1 cellular context compared by ENCODE assay signal in the genomic region with DNA sequence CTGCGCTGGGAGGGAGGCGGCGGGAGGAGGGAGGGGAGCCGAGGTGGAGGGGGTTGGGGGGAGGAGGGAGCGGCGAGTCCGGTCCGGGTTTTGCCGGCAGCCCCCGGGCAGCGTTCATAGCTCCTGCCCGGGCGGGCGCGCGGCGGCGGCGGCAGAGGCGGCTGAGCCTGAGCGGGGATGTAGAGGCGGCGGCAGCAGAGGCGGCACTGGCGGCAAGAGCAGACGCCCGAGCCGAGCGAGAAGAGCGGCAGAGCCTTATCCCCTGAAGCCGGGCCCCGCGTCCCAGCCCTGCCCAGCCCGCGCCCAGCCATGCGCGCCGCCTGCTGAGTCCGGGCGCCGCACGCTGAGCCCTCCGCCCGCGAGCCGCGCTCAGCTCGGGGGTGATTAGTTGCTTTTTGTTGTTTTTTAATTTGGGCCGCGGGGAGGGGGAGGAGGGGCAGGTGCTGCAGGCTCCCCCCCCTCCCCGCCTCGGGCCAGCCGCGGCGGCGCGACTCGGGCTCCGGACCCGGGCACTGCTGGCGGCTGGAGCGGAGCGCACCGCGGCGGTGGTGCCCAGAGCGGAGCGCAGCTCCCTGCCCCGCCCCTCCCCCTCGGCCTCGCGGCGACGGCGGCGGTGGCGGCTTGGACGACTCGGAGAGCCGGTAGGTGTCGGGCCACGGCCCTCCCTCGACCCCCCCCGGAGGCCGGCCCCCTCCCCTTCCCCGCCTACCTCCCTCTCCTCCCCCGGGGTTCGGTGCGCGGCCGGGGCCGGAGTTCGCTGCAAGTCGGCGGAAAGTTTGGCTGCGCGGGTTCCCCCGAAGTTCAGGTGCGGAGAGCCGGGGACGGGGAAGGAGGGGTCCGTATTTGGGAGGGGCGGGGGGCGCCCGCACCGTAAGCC.
A peak's percentile ranks its signal among the peaks of the same experiment; 100 is the strongest.
TF ChIP-seq lines count a peak whose summit lies in the region.

TSS of gene CXXC5 (plus strand) at position 145 of the 877 bp plus-strand sequence. CDS start 32,175 bp downstream, outside the sequence.

TF ChIP-seq in K562, 482 proteins besides CTCF, POLR2A, EP300 and RAD21 (continued from another document):
- TF ChIP-seq NR3C1 (CRISPR knock-in tag; IDR thresholded peaks at IDR 0.05), result 0 out of 2 replicates have a peak, but pooled peaks have one; percentile 16
- TF ChIP-seq CHD1 (IDR thresholded peaks at IDR 0.05; ENCODE audit: low read length), result peak; percentile 61
- TF ChIP-seq, protein P1, sequence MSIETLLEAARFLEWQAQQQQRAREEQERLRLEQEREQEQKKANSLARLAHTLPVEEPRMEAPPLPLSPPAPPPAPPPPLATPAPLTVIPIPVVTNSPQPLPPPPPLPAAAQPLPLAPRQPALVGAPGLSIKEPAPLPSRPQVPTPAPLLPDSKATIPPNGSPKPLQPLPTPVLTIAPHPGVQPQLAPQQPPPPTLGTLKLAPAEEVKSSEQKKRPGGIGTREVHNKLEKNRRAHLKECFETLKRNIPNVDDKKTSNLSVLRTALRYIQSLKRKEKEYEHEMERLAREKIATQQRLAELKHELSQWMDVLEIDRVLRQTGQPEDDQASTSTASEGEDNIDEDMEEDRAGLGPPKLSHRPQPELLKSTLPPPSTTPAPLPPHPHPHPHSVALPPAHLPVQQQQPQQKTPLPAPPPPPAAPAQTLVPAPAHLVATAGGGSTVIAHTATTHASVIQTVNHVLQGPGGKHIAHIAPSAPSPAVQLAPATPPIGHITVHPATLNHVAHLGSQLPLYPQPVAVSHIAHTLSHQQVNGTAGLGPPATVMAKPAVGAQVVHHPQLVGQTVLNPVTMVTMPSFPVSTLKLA (conservative IDR thresholded peaks at IDR 0.05), result peak in 1 of 2 experiments; percentile 49; a peak in 1 of 4 replicates
- peak in 1 of 2 experiments; percentile 54; a peak in 1 of 4 replicates for TF ChIP-seq SIN3A (IDR thresholded peaks at IDR 0.05; ENCODE audit: borderline replicate concordance in 2 of 2, control insufficient read depth in 1 of 2, low read depth in 2 of 2, low read length in 2 of 2)
- TF ChIP-seq, protein P2, sequence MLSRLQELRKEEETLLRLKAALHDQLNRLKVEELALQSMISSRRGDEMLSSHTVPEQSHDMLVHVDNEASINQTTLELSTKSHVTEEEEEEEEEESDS (CRISPR knock-in tag; IDR thresholded peaks at IDR 0.05), result no peak
- peak; percentile 46 for TF ChIP-seq JUND (IDR thresholded peaks at IDR 0.05; ENCODE audit: borderline replicate concordance, low read depth, low read length)
- TF ChIP-seq JUND (tag; IDR thresholded peaks at IDR 0.05; ENCODE audit: borderline replicate concordance, low read depth, low read length), result no peak; the same call in 2 of the 3 replicates
- TF ChIP-seq E2F5 (CRISPR knock-in tag; IDR thresholded peaks at IDR 0.05), result no peak
- peak; percentile 78 for TF ChIP-seq CXXC5 (CRISPR knock-in tag; IDR thresholded peaks at IDR 0.05)
- TF ChIP-seq PRMT5 (CRISPR knock-in tag; IDR thresholded peaks at IDR 0.05), result no peak
- TF ChIP-seq KLF13 (tag; IDR thresholded peaks at IDR 0.05; ENCODE audit: borderline replicate concordance, low read depth), result no peak; the same call in 1 of the 2 replicates
- no peak for TF ChIP-seq ZZZ3 (IDR thresholded peaks at IDR 0.05)
- TF ChIP-seq HMGN3 (IDR thresholded peaks at IDR 0.05; ENCODE audit: borderline replicate concordance, extremely low read depth, insufficient read length, low read depth, low read length), result peak; percentile 62
- TF ChIP-seq, protein P3, sequence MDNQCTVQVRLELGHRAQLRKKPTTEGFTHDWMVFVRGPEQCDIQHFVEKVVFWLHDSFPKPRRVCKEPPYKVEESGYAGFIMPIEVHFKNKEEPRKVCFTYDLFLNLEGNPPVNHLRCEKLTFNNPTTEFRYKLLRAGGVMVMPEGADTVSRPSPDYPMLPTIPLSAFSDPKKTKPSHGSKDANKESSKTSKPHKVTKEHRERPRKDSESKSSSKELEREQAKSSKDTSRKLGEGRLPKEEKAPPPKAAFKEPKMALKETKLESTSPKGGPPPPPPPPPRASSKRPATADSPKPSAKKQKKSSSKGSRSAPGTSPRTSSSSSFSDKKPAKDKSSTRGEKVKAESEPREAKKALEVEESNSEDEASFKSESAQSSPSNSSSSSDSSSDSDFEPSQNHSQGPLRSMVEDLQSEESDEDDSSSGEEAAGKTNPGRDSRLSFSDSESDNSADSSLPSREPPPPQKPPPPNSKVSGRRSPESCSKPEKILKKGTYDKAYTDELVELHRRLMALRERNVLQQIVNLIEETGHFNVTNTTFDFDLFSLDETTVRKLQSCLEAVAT (IDR thresholded peaks at IDR 0.05), result 0 out of 4 replicates have a peak, but pooled peaks of 1 of the 2 experiments have one; percentile 4
- no peak for TF ChIP-seq NR4A1 (CRISPR knock-in tag; IDR thresholded peaks at IDR 0.05)
- TF ChIP-seq NR4A1 (tag; IDR thresholded peaks at IDR 0.05), result 0 out of 2 replicates have a peak, but pooled peaks have one; percentile 30
- TF ChIP-seq ZKSCAN1 (IDR thresholded peaks at IDR 0.05; ENCODE audit: low read depth, low read length), result peak; percentile 13; the same call in 1 of the 2 replicates
- no peak for TF ChIP-seq TCF7L2 (IDR thresholded peaks at IDR 0.05; ENCODE audit: low read depth, low read length)
- TF ChIP-seq HNRNPK (IDR thresholded peaks at IDR 0.05; ENCODE audit: low read depth, low read length, poor library complexity, severe bottlenecking), result peak; percentile 82
- peak; percentile 53 for TF ChIP-seq TFAP4 (CRISPR knock-in tag; IDR thresholded peaks at IDR 0.05; ENCODE audit: borderline replicate concordance)
- TF ChIP-seq ARID3B (CRISPR knock-in tag; IDR thresholded peaks at IDR 0.05; ENCODE audit: borderline replicate concordance), result no peak
- peak; percentile 47; the same call in 1 of the 2 replicates for TF ChIP-seq SUPT5H (IDR thresholded peaks at IDR 0.05)
- TF ChIP-seq SMAD4 (CRISPR knock-in tag; conservative IDR thresholded peaks at IDR 0.05), result peak; percentile 75; the same call in 1 of the 2 replicates
- TF ChIP-seq RB1 (IDR thresholded peaks at IDR 0.05; ENCODE audit: low read depth), result peak; percentile 47
- TF ChIP-seq, protein P4, sequence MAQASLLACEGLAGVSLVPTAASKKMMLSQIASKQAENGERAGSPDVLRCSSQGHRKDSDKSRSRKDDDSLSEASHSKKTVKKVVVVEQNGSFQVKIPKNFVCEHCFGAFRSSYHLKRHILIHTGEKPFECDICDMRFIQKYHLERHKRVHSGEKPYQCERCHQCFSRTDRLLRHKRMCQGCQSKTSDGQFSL (CRISPR knock-in tag; IDR thresholded peaks at IDR 0.05), result peak; percentile 83
- TF ChIP-seq, protein P4 (tag; IDR thresholded peaks at IDR 0.05), result peak in 1 of 2 experiments; percentile 76; a peak in 2 of 4 replicates
- TF ChIP-seq REST (CRISPR knock-in tag; IDR thresholded peaks at IDR 0.05; ENCODE audit: low read depth), result peak; percentile 63; the same call in 1 of the 2 replicates
- TF ChIP-seq PRDM10 (IDR thresholded peaks at IDR 0.05; ENCODE audit: partially characterized antibody), result peak; percentile 5
- peak in 1 of 2 experiments; percentile 29; a peak in 1 of 4 replicates for TF ChIP-seq TEAD1 (CRISPR knock-in tag; IDR thresholded peaks at IDR 0.05)
- 0 out of 2 replicates have a peak, but pooled peaks have one; percentile 18 for TF ChIP-seq ETS1 (conservative IDR thresholded peaks at IDR 0.05; ENCODE audit: control insufficient read depth, low read depth, low read length)
- peak; percentile 23; the same call in 1 of the 2 replicates for TF ChIP-seq GABPA (tag; conservative IDR thresholded peaks at IDR 0.05; ENCODE audit: low read depth)
- peak; percentile 31; the same call in 1 of the 2 replicates for TF ChIP-seq EGR1 (conservative IDR thresholded peaks at IDR 0.05)
- TF ChIP-seq, protein P5, sequence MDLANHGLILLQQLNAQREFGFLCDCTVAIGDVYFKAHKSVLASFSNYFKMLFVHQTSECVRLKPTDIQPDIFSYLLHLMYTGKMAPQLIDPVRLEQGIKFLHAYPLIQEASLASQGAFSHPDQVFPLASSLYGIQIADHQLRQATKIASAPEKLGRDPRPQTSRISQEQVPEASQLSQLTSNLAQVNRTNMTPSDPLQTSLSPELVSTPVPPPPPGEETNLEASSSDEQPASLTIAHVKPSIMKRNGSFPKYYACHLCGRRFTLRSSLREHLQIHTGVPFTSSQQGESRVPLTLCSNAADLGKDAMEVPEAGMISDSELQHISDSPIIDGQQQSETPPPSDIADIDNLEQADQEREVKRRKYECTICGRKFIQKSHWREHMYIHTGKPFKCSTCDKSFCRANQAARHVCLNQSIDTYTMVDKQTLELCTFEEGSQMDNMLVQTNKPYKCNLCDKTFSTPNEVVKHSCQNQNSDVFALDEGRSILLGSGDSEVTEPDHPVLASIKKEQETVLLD (IDR thresholded peaks at IDR 0.05), result no peak
